ENCODE assay signal across 29 cellular contexts in genomic region chr4:159593157-159593556, GRCh38.
"Had no signal": no experiment of that assay in that cellular context is flagged by ENCODE, and none has a peak within 500 bp of the region (broad histone marks: within the 10 kb centered on the region; RNA-seq: fewer than 3 reads in every experiment).

No MANE protein-coding gene starts in this region.

- H3K27me3 ChIP-seq: ascending aorta, body of pancreas had no signal

- H3K4me1 ChIP-seq: ascending aorta had no signal

- H3K27ac ChIP-seq: ascending aorta, body of pancreas, KMS-11 had no signal

- DNase-seq: activated CD4-positive, alpha-beta memory T cell treated with anti-CD3 and anti-CD28 coated beads for 36 hours; activated CD4-positive, alpha-beta T cell treated with anti-CD3 and anti-CD28 coated beads, Interleukin-2, amount 10 ng/mL, durations not matched to agents 7 days and 5 days; activated CD4-positive, CD25-positive, alpha-beta regulatory T cell; activated CD8-positive, alpha-beta memory T cell treated with anti-CD3 and anti-CD28 coated beads for 24 hours; activated effector memory CD4-positive, alpha-beta T cell treated with anti-CD3 and anti-CD28 coated beads, Interleukin-2, amount 50 U/mL, for 16 hours; activated naive CD4-positive, alpha-beta T cell treated with Interleukin-2 at 50 U/mL for 16 hours; activated naive CD8-positive, alpha-beta T cell treated with anti-CD3 and anti-CD28 coated beads, Interleukin-2, amount 50 U/mL, for 24 hours; activated T-cell treated with anti-CD3 and anti-CD28 coated beads, Interleukin-2, amount 50 U/mL, for 4 hours; amniotic stem cell; body of pancreas; central memory CD4-positive, alpha-beta T cell; MV-4-11; NCI-H1092 treated with DMSO at 0.1 percent for 48 hours; NCI-H1417 treated with DMSO at 0.1 percent for 48 hours; NCI-H1694; NCI-H2029; NCI-H2107; NCI-H2171 treated with DMSO at 0.1 percent for 48 hours; NCI-H226; NCI-H526 treated with DMSO at 0.1 percent for 48 hours; PC-3; SHP77; T-helper 17 cell; T-helper 9 cell had no signal

- H3K9me3 Mint-ChIP-seq: activated CD4-positive, alpha-beta memory T cell treated with anti-CD3 and anti-CD28 coated beads for 36 hours; activated CD4-positive, alpha-beta T cell treated with anti-CD3 and anti-CD28 coated beads, Interleukin-2, amount 10 ng/mL, durations not matched to agents 7 days and 5 days; activated T-cell treated with anti-CD3 and anti-CD28 coated beads, Interleukin-2, amount 50 U/mL, for 4 hours had no signal

- H3K9ac ChIP-seq: KMS-11 had no signal

- H3K4me3 ChIP-seq: ascending aorta, body of pancreas had no signal

- H3K9me3 ChIP-seq: ascending aorta had no signal

- H3K36me3 Mint-ChIP-seq: activated CD4-positive, alpha-beta memory T cell treated with anti-CD3 and anti-CD28 coated beads for 36 hours; activated naive CD4-positive, alpha-beta T cell treated with anti-CD3 and anti-CD28 coated beads, Interleukin-2, amount 50 U/mL, for 72 hours had no signal

- H3K4me1 Mint-ChIP-seq: activated CD4-positive, alpha-beta T cell treated with anti-CD3 and anti-CD28 coated beads, Interleukin-2, amount 10 ng/mL, durations not matched to agents 7 days and 5 days; activated naive CD8-positive, alpha-beta T cell treated with anti-CD3 and anti-CD28 coated beads, Interleukin-2, amount 50 U/mL, for 24 hours; T-helper 17 cell had no signal

- H3K27ac Mint-ChIP-seq: activated CD4-positive, alpha-beta memory T cell treated with anti-CD3 and anti-CD28 coated beads for 36 hours; activated CD4-positive, alpha-beta T cell treated with anti-CD3 and anti-CD28 coated beads, Interleukin-2, amount 10 ng/mL, durations not matched to agents 7 days and 5 days; activated naive CD4-positive, alpha-beta T cell treated with anti-CD3 and anti-CD28 coated beads, Interleukin-2, amount 50 U/mL, for 72 hours; activated naive CD8-positive, alpha-beta T cell treated with anti-CD3 and anti-CD28 coated beads, Interleukin-2, amount 50 U/mL, for 24 hours; T-helper 17 cell had no signal

- H3K27me3 Mint-ChIP-seq: activated CD4-positive, alpha-beta memory T cell treated with anti-CD3 and anti-CD28 coated beads for 36 hours; activated CD4-positive, alpha-beta T cell treated with anti-CD3 and anti-CD28 coated beads, Interleukin-2, amount 10 ng/mL, durations not matched to agents 7 days and 5 days; T-helper 17 cell had no signal

- H3K4me2 ChIP-seq: KMS-11 had no signal

- FAIRE-seq: bronchial epithelial cell, RCC 7860 had no signal

- H3K4me3 Mint-ChIP-seq: activated CD4-positive, alpha-beta memory T cell treated with anti-CD3 and anti-CD28 coated beads for 36 hours; activated CD4-positive, alpha-beta T cell treated with anti-CD3 and anti-CD28 coated beads, Interleukin-2, amount 10 ng/mL, durations not matched to agents 7 days and 5 days; activated naive CD8-positive, alpha-beta T cell treated with anti-CD3 and anti-CD28 coated beads, Interleukin-2, amount 50 U/mL, for 24 hours; activated T-cell treated with anti-CD3 and anti-CD28 coated beads, Interleukin-2, amount 50 U/mL, for 4 hours; T-helper 17 cell had no signal

- H3K36me3 ChIP-seq: ascending aorta had no signal

- ATAC-seq: activated naive CD4-positive, alpha-beta T cell treated with anti-CD3 and anti-CD28 coated beads, Interleukin-2, amount 50 U/mL, for 72 hours; activated naive CD8-positive, alpha-beta T cell treated with anti-CD3 and anti-CD28 coated beads, Interleukin-2, amount 50 U/mL, for 24 hours; activated T-cell treated with anti-CD3 and anti-CD28 coated beads, Interleukin-2, amount 50 U/mL, for 4 hours; body of pancreas; PC-3; T-helper 17 cell had no signal
